Comparison of ENCODE assay signal across 11 cellular contexts in genomic region chr17:66450857-66451158, GRCh38.
"Had no signal": no experiment of that assay in that cellular context is flagged by ENCODE, and none has a peak within 500 bp of the region (broad histone marks: within the 10 kb centered on the region; RNA-seq: fewer than 3 reads in every experiment).

No MANE protein-coding gene starts in this region.

- H3K27me3 ChIP-seq: cardiac muscle cell, esophagus muscularis mucosa, thyroid gland, uterus had no signal

- H3K27ac ChIP-seq: cardiac muscle cell, esophagus muscularis mucosa, lower lobe of right lung, thyroid gland, uterus had no signal

- H3K4me1 ChIP-seq: lower lobe of right lung, thyroid gland, uterus had no signal

- H3K4me3 ChIP-seq: cardiac muscle cell, esophagus muscularis mucosa, lower lobe of right lung, thyroid gland, uterus had no signal

- H3K36me3 ChIP-seq: cardiac muscle cell, esophagus muscularis mucosa, lower lobe of right lung, thyroid gland, uterus had no signal

- ATAC-seq: lower lobe of right lung had no signal

- H3K9me3 ChIP-seq: esophagus muscularis mucosa, lower lobe of right lung, thyroid gland, uterus had no signal

- H3K27me3 Mint-ChIP-seq: T-cell had no signal

- H3K4me3 Mint-ChIP-seq: WTC11 had no signal

- DNase-seq: activated CD4-positive, alpha-beta T cell treated with anti-CD3 and anti-CD28 coated beads, Interleukin-2, amount 50 U/mL, for 1 hour; lower lobe of right lung; midbrain; retina; stimulated activated CD4-positive, alpha-beta T cell treated with anti-CD3 and anti-CD28 coated beads, Interleukin-4, amount 100 ng/mL, for 4 hours; thyroid gland; uterus had no signal

- H3K9me3 Mint-ChIP-seq: WTC11 had no signal
